Comparison of ENCODE assay signal across 19 cellular contexts in the genomic region with DNA sequence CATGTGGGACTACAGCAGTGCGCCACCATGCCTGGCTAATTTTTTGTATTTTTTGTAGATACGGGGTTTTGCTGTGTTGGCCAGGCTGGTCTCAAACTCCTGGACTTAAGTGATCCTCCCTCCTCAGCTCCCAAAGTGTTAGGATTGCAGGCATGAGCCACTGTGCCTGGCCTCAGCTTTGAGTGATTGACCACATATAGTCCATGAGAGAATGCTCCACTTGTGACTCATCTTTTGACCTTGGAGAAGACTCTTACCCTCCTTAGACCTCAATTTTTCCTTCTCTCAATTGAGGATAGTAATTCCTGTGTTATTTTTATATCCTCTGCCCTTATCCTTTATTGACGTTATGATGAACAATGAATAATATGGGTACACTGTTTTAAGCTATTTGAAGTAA. TPM values are rescaled to one million over a fixed set of nuclear protein-coding genes. Genes with fewer than 3 reads are reported as not detected.
DNase-seq lines count a peak whose midpoint lies in the region; ATAC-seq and TF ChIP-seq lines count a peak whose summit lies in the region.
"Had no signal": no experiment of that assay in that cellular context is flagged by ENCODE, and none has a peak within 500 bp of the region (broad histone marks: within the 10 kb centered on the region; RNA-seq: fewer than 3 reads in every experiment).

No MANE protein-coding gene starts in this region.

- H3K9me3 Mint-ChIP-seq in activated CD4-positive, alpha-beta T cell treated with anti-CD3 and anti-CD28 coated beads, Interleukin-2, amount 10 ng/mL, durations not matched to agents 24 days and 14 days = no peaks in the 10 kb centered on the region
- H3K9me3 Mint-ChIP-seq: GM23338, memory B cell, neural progenitor cell had no signal

- H2AK5ac ChIP-seq in mesenchymal stem cell (ENCODE audit: low read length, severe bottlenecking) = no peak overlapping the region

- no peaks in the 10 kb centered on the region for H3K27me3 Mint-ChIP-seq in activated CD4-positive, alpha-beta T cell treated with anti-CD3 and anti-CD28 coated beads, Interleukin-2, amount 10 ng/mL, durations not matched to agents 24 days and 14 days
- H3K27me3 Mint-ChIP-seq: B cell, memory B cell had no signal

- WGBS in mesenchymal stem cell = 66% methylated on average over 2 of the region's 3 CpGs

- H2BK15ac ChIP-seq in mesenchymal stem cell (ENCODE audit: low read depth, poor library complexity, severe bottlenecking) = no peak overlapping the region

- H3K4me1 Mint-ChIP-seq in activated CD4-positive, alpha-beta T cell treated with anti-CD3 and anti-CD28 coated beads, Interleukin-2, amount 10 ng/mL, durations not matched to agents 24 days and 14 days = peaks cover 9% of the 10 kb centered on the region
- H3K4me1 Mint-ChIP-seq: B cell, memory B cell had no signal

- no peak overlapping the region for H3K4me3 ChIP-seq in AG10803 (ENCODE audit: low read length)
- H3K4me3 ChIP-seq in brain microvascular endothelial cell (ENCODE audit: low read depth, low read length) = no peak overlapping the region
- no peak overlapping the region for H3K4me3 ChIP-seq in mesenchymal stem cell (ENCODE audit: insufficient read depth in 1 of 2, low read depth in 1 of 2, low read length in 2 of 2)
- H3K4me3 ChIP-seq in vagina = no peak overlapping the region
- H3K4me3 ChIP-seq: GM23338, neural progenitor cell, right lobe of liver had no signal

- H3K27me3 ChIP-seq in brain microvascular endothelial cell (replicated peaks) (no peaks in the 10 kb centered on the region), mesenchymal stem cell (ENCODE audit: control insufficient read depth in 1 of 2, insufficient read depth in 1 of 2, low read length in 2 of 2) (no peaks in the 10 kb centered on the region), vagina (no peaks in the 10 kb centered on the region)
- H3K27me3 ChIP-seq: neural progenitor cell, right lobe of liver had no signal

- intact Hi-C loops in activated CD4-positive, alpha-beta T cell treated with anti-CD3 and anti-CD28 coated beads, Interleukin-2, amount 10 ng/mL, durations not matched to agents 24 days and 14 days (cut with micrococcal nuclease) = no loop called here
- intact Hi-C loops in vagina (cut with DNase I) = no loop called here

- H3K9ac ChIP-seq in mesenchymal stem cell (ENCODE audit: low read length) = peak overlapping the region; percentile 38
- H3K9ac ChIP-seq: neural progenitor cell had no signal

- H2BK120ac ChIP-seq in mesenchymal stem cell (ENCODE audit: low read depth, low read length) = no peak overlapping the region

- in situ Hi-C loops in brain microvascular endothelial cell (cut with HindIII; ENCODE audit: low pct_ligation_motif_present, low sequenced_read_pairs) = no loop called here

- H4K8ac ChIP-seq in mesenchymal stem cell (ENCODE audit: low read length) = no peak overlapping the region

- no peaks in the 10 kb centered on the region for H3K36me3 ChIP-seq in brain microvascular endothelial cell (replicated peaks)
- peaks cover 16 to 39% of the 10 kb centered on the region in 2 experiments for H3K36me3 ChIP-seq in mesenchymal stem cell (ENCODE audit: control insufficient read depth in 1 of 2, insufficient read depth in 2 of 2, low read depth in 1 of 2, low read length in 2 of 2)
- peaks cover 0 to 7% of the 10 kb centered on the region in 2 donors for H3K36me3 ChIP-seq in vagina

- DNase-seq in AG10803 (ENCODE audit: low read depth) (peak; percentile 85), LHCN-M2 (ENCODE audit: low read depth) (peak; percentile 94), brain microvascular endothelial cell (peak; percentile 79), mesenchymal stem cell (peak; percentile 82), vagina (ENCODE audit: extremely low spot score in 2 of 2) (no peak)
- DNase-seq in activated CD8-positive, alpha-beta memory T cell treated with anti-CD3 and anti-CD28 coated beads, Interleukin-2, amount 50 U/mL, for 4 hours = no peak
- no peak for DNase-seq in activated CD4-positive, alpha-beta T cell treated with anti-CD3 and anti-CD28 coated beads, Interleukin-2, amount 10 ng/mL, durations not matched to agents 24 days and 14 days
- DNase-seq: activated CD8-positive, alpha-beta memory T cell treated with anti-CD3 and anti-CD28 coated beads, Interleukin-2, amount 50 U/mL, for 48 hours; activated naive CD4-positive, alpha-beta T cell treated with anti-CD3 and anti-CD28 coated beads, Interleukin-2, amount 50 U/mL, for 16 hours; effector CD4-positive, alpha-beta T cell; NCI-H1105 treated with DMSO at 0.1 percent for 48 hours; NCI-H345; right lobe of liver; stimulated activated CD4-positive, alpha-beta T cell treated with anti-CD3 and anti-CD28 coated beads, Interleukin-4, amount 100 ng/mL, for 1 hour had no signal

- peak overlapping the region; percentile 47 for H3K27ac ChIP-seq in brain microvascular endothelial cell
- no peak overlapping the region for H3K27ac ChIP-seq in mesenchymal stem cell (ENCODE audit: low read length, poor library complexity, severe bottlenecking)
- H3K27ac ChIP-seq in vagina = no peak overlapping the region
- H3K27ac ChIP-seq: neural progenitor cell, right lobe of liver had no signal

- no peak overlapping the region for H2BK5ac ChIP-seq in mesenchymal stem cell (ENCODE audit: low read depth, low read length, poor library complexity, severe bottlenecking)

- no peaks in the 10 kb centered on the region for H3K9me3 ChIP-seq in mesenchymal stem cell (ENCODE audit: control insufficient read depth, low read length)
- H3K9me3 ChIP-seq in vagina = no peaks in the 10 kb centered on the region
- H3K9me3 ChIP-seq: right lobe of liver had no signal

- no peak overlapping the region for H4K91ac ChIP-seq in mesenchymal stem cell (ENCODE audit: low read length)

- H3K79me1 ChIP-seq in mesenchymal stem cell (replicated peaks; ENCODE audit: low read length, poor library complexity, severe bottlenecking) = peaks cover 3% of the 10 kb centered on the region

- no peak overlapping the region for H3K27ac Mint-ChIP-seq in activated CD4-positive, alpha-beta T cell treated with anti-CD3 and anti-CD28 coated beads, Interleukin-2, amount 10 ng/mL, durations not matched to agents 24 days and 14 days
- H3K27ac Mint-ChIP-seq: B cell, GM23338, memory B cell, neural progenitor cell had no signal

- no peak for ATAC-seq in GM21576 (IDR thresholded peaks at IDR 0.05; ENCODE audit: unreplicated experiment)
- ATAC-seq: GM23338, right lobe of liver had no signal

- H2BK12ac ChIP-seq in mesenchymal stem cell (ENCODE audit: low read length in 2 of 2) = no peak overlapping the region

- TF ChIP-seq CTCF in AG10803 (conservative IDR thresholded peaks at IDR 0.05; ENCODE audit: low read length) = no peak
- TF ChIP-seq CTCF in brain microvascular endothelial cell (IDR thresholded peaks at IDR 0.05; ENCODE audit: low read depth, low read length, missing control alignments) = no peak
- no peak for TF ChIP-seq CTCF in vagina (IDR thresholded peaks at IDR 0.05)

- H3K18ac ChIP-seq in mesenchymal stem cell (ENCODE audit: low read depth in 1 of 2, low read length in 2 of 2) = peak overlapping the region in 1 of 2 experiments; percentile 70

- TF ChIP-seq POLR2A in vagina (IDR thresholded peaks at IDR 0.05) = no peak

- H3K4me3 Mint-ChIP-seq in activated CD4-positive, alpha-beta T cell treated with anti-CD3 and anti-CD28 coated beads, Interleukin-2, amount 10 ng/mL, durations not matched to agents 24 days and 14 days = no peak overlapping the region
- H3K4me3 Mint-ChIP-seq: B cell, GM23338, memory B cell, neural progenitor cell had no signal

- no peak overlapping the region for H3K4me2 ChIP-seq in mesenchymal stem cell (ENCODE audit: low read length, poor library complexity, severe bottlenecking)
- H3K4me2 ChIP-seq: GM23338, neural progenitor cell had no signal

- peak overlapping the region in 1 of 2 experiments; percentile 91 for H3K14ac ChIP-seq in mesenchymal stem cell (ENCODE audit: low read length in 2 of 2)

- H3K23ac ChIP-seq in mesenchymal stem cell (ENCODE audit: low read length in 2 of 2) = peak overlapping the region in 1 of 2 experiments; percentile 35

- peak overlapping the region in 1 of 2 experiments; percentile 61 for H3K4ac ChIP-seq in mesenchymal stem cell (ENCODE audit: low read depth in 1 of 2, low read length in 2 of 2)

- peaks cover 30% of the 10 kb centered on the region for H3K36me3 Mint-ChIP-seq in activated CD4-positive, alpha-beta T cell treated with anti-CD3 and anti-CD28 coated beads, Interleukin-2, amount 10 ng/mL, durations not matched to agents 24 days and 14 days (ENCODE audit: low read depth)

- no peak overlapping the region for H2AFZ ChIP-seq in mesenchymal stem cell (ENCODE audit: low read depth, low read length)
- H2AFZ ChIP-seq: GM23338, neural progenitor cell had no signal

- H3K4me1 ChIP-seq in mesenchymal stem cell (ENCODE audit: control insufficient read depth, insufficient read depth, low read depth, low read length) = peaks cover 5% of the 10 kb centered on the region
- no peaks in the 10 kb centered on the region for H3K4me1 ChIP-seq in vagina
- H3K4me1 ChIP-seq: right lobe of liver had no signal

RNA-seq across cellular contexts. Expression of a gene that starts 30.9 kb away (rescaled TPM):
- total RNA-seq in LHCN-M2 (2014; rRNA removed) (51.0 and 52.8 TPM in 2 replicates), vagina (19.9 TPM)
- 63.1 TPM for polyA plus RNA-seq in LHCN-M2 (2012)
- polyA plus RNA-seq in mesenchymal stem cell (2013, experiment 1 of 2) = 56.5 TPM
- 61.3 TPM for polyA plus RNA-seq in mesenchymal stem cell (2013, experiment 2 of 2)
- total RNA-seq in activated CD4-positive, alpha-beta T cell treated with anti-CD3 and anti-CD28 coated beads, Interleukin-2, amount 10 ng/mL, durations not matched to agents 24 days and 14 days = 18.7 and 20.2 TPM in 2 replicates

RNA-seq across cellular contexts. Expression of a gene that starts 52.1 kb away (rescaled TPM):
- total RNA-seq in LHCN-M2 (2014; rRNA removed) (15.7 and 28.5 TPM in 2 replicates), vagina (44.2 TPM)
- 11.2 TPM for polyA plus RNA-seq in LHCN-M2 (2012)
- polyA plus RNA-seq in mesenchymal stem cell (2013, experiment 1 of 2) = 11.1 TPM
- 11.2 TPM for polyA plus RNA-seq in mesenchymal stem cell (2013, experiment 2 of 2)
- total RNA-seq in activated CD4-positive, alpha-beta T cell treated with anti-CD3 and anti-CD28 coated beads, Interleukin-2, amount 10 ng/mL, durations not matched to agents 24 days and 14 days = 43.2 and 46.7 TPM in 2 replicates

RNA-seq across cellular contexts. Expression of a gene that starts 52.2 kb away (rescaled TPM):
- 23.7 and 35.0 TPM in 2 replicates for total RNA-seq in LHCN-M2 (2014; rRNA removed)
- polyA plus RNA-seq in LHCN-M2 (2012) = 15.1 TPM
- polyA plus RNA-seq in mesenchymal stem cell (2013, experiment 1 of 2) = 18.9 TPM
- polyA plus RNA-seq in mesenchymal stem cell (2013, experiment 2 of 2) = 18.5 TPM
- total RNA-seq in activated CD4-positive, alpha-beta T cell treated with anti-CD3 and anti-CD28 coated beads, Interleukin-2, amount 10 ng/mL, durations not matched to agents 24 days and 14 days = 120 and 122 TPM in 2 replicates
- 44.7 TPM for total RNA-seq in vagina

Comparison
In these comparisons a context has a peak if more than half of its experiments do, and no peak if none do; other contexts are left out.
1. DNase-seq: peak in AG10803 (single experiment), LHCN-M2 (single experiment), brain microvascular endothelial cell (single experiment) and mesenchymal stem cell (single experiment); none in activated CD8-positive, alpha-beta memory T cell treated with anti-CD3 and anti-CD28 coated beads, Interleukin-2, amount 50 U/mL, for 4 hours (single experiment), activated CD4-positive, alpha-beta T cell treated with anti-CD3 and anti-CD28 coated beads, Interleukin-2, amount 10 ng/mL, durations not matched to agents 24 days and 14 days (single experiment) and vagina (0 of 2).